9 cellular contexts compared by ENCODE assay signal in the genomic region with DNA sequence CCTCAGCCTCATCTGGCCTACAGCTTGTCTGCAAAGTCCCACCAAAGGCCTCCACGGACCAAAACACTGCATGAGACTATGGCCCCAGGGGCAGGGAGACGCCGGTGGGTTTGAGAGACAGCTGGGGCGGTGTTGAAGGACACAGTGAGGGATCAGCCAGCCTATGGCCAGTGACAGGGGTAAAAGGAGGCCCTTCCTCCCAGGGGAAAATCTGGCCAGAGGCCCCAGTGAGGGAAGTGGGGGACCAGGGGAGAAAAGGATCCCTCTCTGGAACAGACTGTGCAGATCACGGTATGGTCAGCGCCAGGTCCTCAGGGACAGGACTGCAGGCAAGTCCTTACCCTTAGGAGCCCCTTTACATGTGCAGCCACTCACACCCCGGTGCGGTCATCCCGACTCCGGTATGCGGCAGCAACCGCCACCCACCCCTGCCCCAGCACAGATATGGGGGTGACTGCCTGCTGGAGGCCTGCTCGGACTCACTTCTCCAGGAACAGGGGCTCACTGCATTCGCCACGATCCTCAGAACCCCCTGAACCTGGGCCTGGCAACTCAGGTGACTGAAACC. TPM values are rescaled to one million over a fixed set of nuclear protein-coding genes. Genes with fewer than 3 reads are reported as not detected.
DNase-seq lines count a peak whose midpoint lies in the region; ATAC-seq and TF ChIP-seq lines count a peak whose summit lies in the region.
"Had no signal": no experiment of that assay in that cellular context is flagged by ENCODE, and none has a peak within 500 bp of the region (broad histone marks: within the 10 kb centered on the region; RNA-seq: fewer than 3 reads in every experiment).

No MANE protein-coding gene starts in this region.

- H3K9me3 Mint-ChIP-seq in Caco-2 (ENCODE audit: unreplicated experiment): no peaks in the 10 kb centered on the region

- dilution Hi-C loops in mammary epithelial cell (cut with HindIII; ENCODE audit: low sequenced_read_pairs): no loop called here

- TF ChIP-seq CTCF in Caco-2 (IDR thresholded peaks at IDR 0.05; ENCODE audit: insufficient read depth in 1 of 2, low read depth in 1 of 2, low read length in 1 of 2, severe bottlenecking in 1 of 2, unreplicated experiment in 1 of 2) (no peak), mammary epithelial cell (conservative IDR thresholded peaks at IDR 0.05 in 1 of 2, IDR thresholded peaks at IDR 0.05 in 1 of 2; ENCODE audit: extremely low read depth in 1 of 2, insufficient read depth in 1 of 2, low read depth in 1 of 2, low read length in 2 of 2) (no peak)

- H3K27ac Mint-ChIP-seq in Caco-2 (ENCODE audit: unreplicated experiment): peak overlapping the region; percentile 91

- CTCF ChIA-PET in Caco-2 (lab: Charles Lee): interaction anchor here (1.6 to 2.9 kb wide), 2 partner anchors 8 to 51 kb away, joined by 4 to 28 read pairs; a partner anchor contains a TSS
- CTCF ChIA-PET in mammary epithelial cell (lab: Charles Lee; ENCODE audit: low non-redundant PET): interaction anchor here (0.5 to 0.6 kb wide), 2 partner anchors 29 to 97 kb away, joined by 3 to 14 read pairs; a partner anchor contains a TSS

- peak overlapping the region; percentile 75 for H3K23ac ChIP-seq in mesendoderm (ENCODE audit: low read length)

- BruUV-seq in Caco-2 (replicated peaks; lab: Mats Ljungman, UMichigan): no TSS peak
- BruUV-seq in mammary epithelial cell (replicated peaks; lab: Mats Ljungman, UMichigan): no TSS peak

- H3K36me3 Mint-ChIP-seq in Caco-2 (ENCODE audit: insufficient read depth, unreplicated experiment): peaks cover 43% of the 10 kb centered on the region

- H3K36me3 ChIP-seq in Caco-2 (ENCODE audit: control insufficient read depth, insufficient read depth, low read length): peaks cover 1% of the 10 kb centered on the region; the same call in 1 of the 2 replicates
- peaks cover 2% of the 10 kb centered on the region for H3K36me3 ChIP-seq in mammary epithelial cell (ENCODE audit: insufficient read depth, low read length)
- H3K36me3 ChIP-seq in mesendoderm (ENCODE audit: control insufficient read depth, insufficient read depth, low read length): peaks cover 6% of the 10 kb centered on the region
- peaks cover 0 to 3% of the 10 kb centered on the region in 2 donors for H3K36me3 ChIP-seq in aorta (ENCODE audit: control insufficient read depth in 1 of 2, insufficient read depth in 2 of 2, low read length in 1 of 2)

- H3K27me3 ChIP-seq in Caco-2 (replicated peaks; ENCODE audit: control insufficient read depth, insufficient read depth, low read length) (no peaks in the 10 kb centered on the region), mammary epithelial cell (ENCODE audit: insufficient read depth, low read length) (no peaks in the 10 kb centered on the region), mesendoderm (ENCODE audit: insufficient read depth, low read length, poor library complexity) (no peaks in the 10 kb centered on the region), aorta (ENCODE audit: control insufficient read depth in 1 of 2, insufficient read depth in 2 of 2, low read length in 1 of 2) (no peaks in the 10 kb centered on the region)

- H3K9ac ChIP-seq in mammary epithelial cell (ENCODE audit: insufficient read depth, low read length) (peak overlapping the region; percentile 63), mesendoderm (ENCODE audit: low read length) (peak overlapping the region; percentile 83)

- H4K5ac ChIP-seq in mesendoderm (ENCODE audit: low read length): no peak overlapping the region

- H2AK5ac ChIP-seq in mesendoderm (ENCODE audit: low read length): peak overlapping the region; percentile 95

- H3K27ac ChIP-seq in mammary epithelial cell (ENCODE audit: insufficient read depth, low read depth, low read length) (peak overlapping the region; percentile 32), mesendoderm (ENCODE audit: low read depth, low read length) (peak overlapping the region; percentile 84), aorta (ENCODE audit: low read depth in 1 of 2, low read length in 2 of 2) (peak overlapping the region in 1 of 2 donors; percentile 52)

- H3K4me1 Mint-ChIP-seq in Caco-2 (ENCODE audit: low read depth, unreplicated experiment): peaks cover 54% of the 10 kb centered on the region

- no peak overlapping the region for H2BK15ac ChIP-seq in mesendoderm (replicated peaks; ENCODE audit: low read depth)

- H3K56ac ChIP-seq in mesendoderm (ENCODE audit: low read length): peak overlapping the region; percentile 81

- peak overlapping the region; percentile 54 for H2BK5ac ChIP-seq in mesendoderm (ENCODE audit: low read length)

- peak overlapping the region; percentile 78 for H3K4me2 ChIP-seq in mammary epithelial cell (ENCODE audit: insufficient read depth, low read depth, low read length)
- H3K4me2 ChIP-seq in mesendoderm (ENCODE audit: low read length): peak overlapping the region; percentile 99

- H2AFZ ChIP-seq in mammary epithelial cell (ENCODE audit: low read depth, low read length): peak overlapping the region; percentile 65

- H3K4ac ChIP-seq in mesendoderm (ENCODE audit: low read depth, low read length): peak overlapping the region; percentile 99

- peak in 1 of 2 experiments; percentile 26 for DNase-seq in Caco-2
- peak; percentile 47 for DNase-seq in NCI-H69 (lab: John Stamatoyannopoulos, UW)
- no peak for DNase-seq in mammary epithelial cell
- DNase-seq in mesendoderm: no peak
- DNase-seq in aorta: peak in 1 of 2 donors; percentile 62
- no peak for DNase-seq in NCI-H2081 (lab: John Stamatoyannopoulos, UW)

- peak overlapping the region; percentile 98 for H3K18ac ChIP-seq in mesendoderm (ENCODE audit: low read length)

- peak overlapping the region; percentile 91 for H3K4me3 Mint-ChIP-seq in Caco-2 (ENCODE audit: unreplicated experiment)

- ATAC-seq in aorta (ENCODE audit: low FRiP score) (no peak), GM19463 (IDR thresholded peaks at IDR 0.05; ENCODE audit: unreplicated experiment) (no peak), GM19328 (IDR thresholded peaks at IDR 0.05; ENCODE audit: unreplicated experiment) (no peak)

- H3K27me3 Mint-ChIP-seq in Caco-2 (ENCODE audit: insufficient read depth, unreplicated experiment): no peaks in the 10 kb centered on the region

- no peak overlapping the region for H2BK120ac ChIP-seq in mesendoderm (ENCODE audit: low read depth, low read length)

- POLR2A ChIA-PET in Caco-2 (lab: Charles Lee): no interaction called here

- H3K4me3 ChIP-seq in Caco-2 (ENCODE audit: low read depth, low read length): peak overlapping the region; percentile 96
- peak overlapping the region; percentile 78 to 83 (median 80) for H3K4me3 ChIP-seq in mammary epithelial cell (replicated peaks in 1 of 3; ENCODE audit: insufficient read depth in 1 of 3, low read depth in 2 of 3, low read length in 3 of 3)
- H3K4me3 ChIP-seq in mesendoderm (ENCODE audit: low read length): peak overlapping the region; percentile 88
- peak overlapping the region; percentile 74 to 96 for H3K4me3 ChIP-seq in aorta (ENCODE audit: low read length in 2 of 2)

- WGBS in mammary epithelial cell (ENCODE audit: low coverage, missing lambda C conversion rate): 21% methylated on average over 15 of the region's 15 CpGs
- no CpG with 5 or more reads among the region's 15 CpGs for WGBS in mesendoderm (ENCODE audit: extremely low coverage, insufficient coverage, low lambda C conversion rate)
- WGBS in aorta, 2 donors: 4% methylated on average over 15 of the region's 15 CpGs

- no peaks in the 10 kb centered on the region for H4K20me1 ChIP-seq in mammary epithelial cell (ENCODE audit: insufficient read depth, low read length)

- in situ Hi-C loops in mammary epithelial cell (cut with MboI; ENCODE audit: low sequenced_read_pairs in 2 of 2): no loop called here

- peaks cover 26% of the 10 kb centered on the region for H3K79me1 ChIP-seq in mesendoderm (ENCODE audit: low read length)

- intact Hi-C loops in Caco-2 (cut with micrococcal nuclease; ENCODE audit: unreplicated experiment): loop anchor here (10.0 kb wide), 1 partner anchor 409 kb away; no protein-coding TSS in a partner anchor
- intact Hi-C loops in mammary epithelial cell (cut with micrococcal nuclease): no loop called here
- intact Hi-C loops in aorta (cut with DNase I): loop anchor here in 1 of 2 donors (5.0 to 10.0 kb wide), 2 partner anchors 34 to 409 kb away; a partner anchor contains a TSS

- H3K79me2 ChIP-seq in mammary epithelial cell (ENCODE audit: insufficient read depth, low read length) (peaks cover 61% of the 10 kb centered on the region), mesendoderm (ENCODE audit: control insufficient read depth, insufficient read depth, low read length) (peaks cover 55% of the 10 kb centered on the region)

- H3K9me3 ChIP-seq in Caco-2 (no peaks in the 10 kb centered on the region), mammary epithelial cell (replicated peaks; ENCODE audit: insufficient read depth, low read length) (no peaks in the 10 kb centered on the region), aorta (ENCODE audit: control insufficient read depth, low read length) (no peaks in the 10 kb centered on the region)

- H4K8ac ChIP-seq in mesendoderm (ENCODE audit: low read depth, low read length): no peak overlapping the region

- H3K4me1 ChIP-seq in Caco-2 (peaks cover 71% of the 10 kb centered on the region), mammary epithelial cell (ENCODE audit: insufficient read depth, low read length) (peaks cover 44% of the 10 kb centered on the region), mesendoderm (ENCODE audit: control insufficient read depth, low read depth, low read length) (peaks cover 32% of the 10 kb centered on the region), aorta (ENCODE audit: control insufficient read depth in 1 of 2, insufficient read depth in 2 of 2, low read length in 2 of 2) (no peaks in the 10 kb centered on the region)

RNA-seq across cellular contexts. Expression of a gene that starts 1.3 kb away (rescaled TPM):
- total RNA-seq in Caco-2 (2022) (360 and 379 TPM in 2 replicates), mammary epithelial cell (100 to 1,000 TPM; 113 to 169 TPM), aorta (100 to 1,000 TPM; 140 to 141 TPM)
- polyA plus RNA-seq in mammary epithelial cell (145 TPM), aorta (100 to 1,000 TPM; 106 to 133 TPM)
- 269 TPM for polyA minus RNA-seq in mammary epithelial cell
- polyA plus RNA-seq in mesendoderm (2013, experiment 1 of 2): 226 TPM
- 224 TPM for polyA plus RNA-seq in mesendoderm (2013, experiment 2 of 2)

RNA-seq across cellular contexts. Expression of a gene that starts 8.8 kb away (rescaled TPM):
- total RNA-seq in Caco-2 (2022) (30.0 and 42.5 TPM in 2 replicates), mammary epithelial cell (1 to 10 TPM in 1 of 2 donors, under 1 TPM in 1; 0.67 to 1.5 TPM), aorta (not detected)
- polyA plus RNA-seq in mammary epithelial cell (1.1 TPM), aorta (under 1 TPM in 1 of 2 donors, not detected in 1; 0.15 TPM)
- not detected for polyA minus RNA-seq in mammary epithelial cell
- 1.8 TPM for polyA plus RNA-seq in mesendoderm (2013, experiment 1 of 2)
- polyA plus RNA-seq in mesendoderm (2013, experiment 2 of 2): 1.9 TPM
- total RNA-seq: LHCN-M2 had no signal

RNA-seq across cellular contexts. Expression of a gene that starts 33.4 kb away (rescaled TPM):
- total RNA-seq in Caco-2 (2022) (15.6 and 16.9 TPM in 2 replicates), mammary epithelial cell (10 to 100 TPM; 17.6 to 30.2 TPM), aorta (10 to 100 TPM; 20.1 to 26.0 TPM)
- polyA plus RNA-seq in mammary epithelial cell (16.5 TPM), aorta (10 to 100 TPM in 1 of 2 donors, 1 to 10 TPM in 1; 8.9 to 17.7 TPM)
- polyA minus RNA-seq in mammary epithelial cell: 37.4 TPM
- polyA plus RNA-seq in mesendoderm (2013, experiment 1 of 2): 4.6 TPM
- 4.8 TPM for polyA plus RNA-seq in mesendoderm (2013, experiment 2 of 2)

RNA-seq across cellular contexts. Expression of a gene that starts 34.9 kb away (rescaled TPM):
- 24.2 and 24.3 TPM in 2 replicates for total RNA-seq in Caco-2 (2022)
- 10 to 100 TPM in 1 of 2 donors, 1 to 10 TPM in 1; 9.4 to 16.3 TPM for total RNA-seq in mammary epithelial cell
- 12.2 TPM for polyA plus RNA-seq in mammary epithelial cell
- polyA minus RNA-seq in mammary epithelial cell: 31.7 TPM
- 23.7 TPM for polyA plus RNA-seq in mesendoderm (2013, experiment 1 of 2)
- 23.8 TPM for polyA plus RNA-seq in mesendoderm (2013, experiment 2 of 2)
- total RNA-seq in aorta: 10 to 100 TPM; 14.8 TPM
- 10 to 100 TPM; 10.5 to 16.8 TPM for polyA plus RNA-seq in aorta

RNA-seq across cellular contexts. Expression of a gene that starts 47.2 kb away (rescaled TPM):
- total RNA-seq in Caco-2 (2022) (45.0 and 46.7 TPM in 2 replicates), mammary epithelial cell (10 to 100 TPM; 30.3 TPM), aorta (10 to 100 TPM; 33.5 to 56.2 TPM)
- polyA plus RNA-seq in mammary epithelial cell (21.0 TPM), aorta (10 to 100 TPM; 14.9 to 27.5 TPM)
- polyA minus RNA-seq in mammary epithelial cell: 48.0 TPM
- polyA plus RNA-seq in mesendoderm (2013, experiment 1 of 2): 23.4 TPM
- polyA plus RNA-seq in mesendoderm (2013, experiment 2 of 2): 22.4 TPM

Comparison
In these comparisons a context has a peak if more than half of its experiments do, and no peak if none do; other contexts are left out.
1. RNA of a gene that starts 8.8 kb away (total RNA-seq): 30.0 to 42.5 TPM in Caco-2; 0.67 to 1.5 TPM in mammary epithelial cell and not detected in aorta; every median in the first group is over 10 times any median in the second.
2. Peak in every context shown above with its lines, with median percentiles within 50 percentile points of each other: H3K4me3 ChIP-seq.